In the genomic region with DNA sequence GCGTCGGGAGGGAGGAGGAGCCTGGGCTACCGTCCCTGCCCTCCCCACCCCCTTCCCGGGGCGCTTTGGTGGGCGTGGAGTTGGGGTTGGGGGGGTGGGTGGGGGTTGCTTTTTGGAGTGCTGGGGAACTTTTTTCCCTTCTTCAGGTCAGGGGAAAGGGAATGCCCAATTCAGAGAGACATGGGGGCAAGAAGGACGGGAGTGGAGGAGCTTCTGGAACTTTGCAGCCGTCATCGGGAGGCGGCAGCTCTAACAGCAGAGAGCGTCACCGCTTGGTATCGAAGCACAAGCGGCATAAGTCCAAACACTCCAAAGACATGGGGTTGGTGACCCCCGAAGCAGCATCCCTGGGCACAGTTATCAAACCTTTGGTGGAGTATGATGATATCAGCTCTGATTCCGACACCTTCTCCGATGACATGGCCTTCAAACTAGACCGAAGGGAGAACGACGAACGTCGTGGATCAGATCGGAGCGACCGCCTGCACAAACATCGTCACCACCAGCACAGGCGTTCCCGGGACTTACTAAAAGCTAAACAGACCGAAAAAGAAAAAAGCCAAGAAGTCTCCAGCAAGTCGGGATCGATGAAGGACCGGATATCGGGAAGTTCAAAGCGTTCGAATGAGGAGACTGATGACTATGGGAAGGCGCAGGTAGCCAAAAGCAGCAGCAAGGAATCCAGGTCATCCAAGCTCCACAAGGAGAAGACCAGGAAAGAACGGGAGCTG, we compare ENCODE assay signal across 1 cellular context.
TF ChIP-seq lines count a peak whose summit lies in the region.

No MANE protein-coding gene starts in this region.

TF ChIP-seq in HEK293, 187 proteins besides CTCF, POLR2A, EP300 and RAD21 (continued from another document):
- TF ChIP-seq, protein P1, sequence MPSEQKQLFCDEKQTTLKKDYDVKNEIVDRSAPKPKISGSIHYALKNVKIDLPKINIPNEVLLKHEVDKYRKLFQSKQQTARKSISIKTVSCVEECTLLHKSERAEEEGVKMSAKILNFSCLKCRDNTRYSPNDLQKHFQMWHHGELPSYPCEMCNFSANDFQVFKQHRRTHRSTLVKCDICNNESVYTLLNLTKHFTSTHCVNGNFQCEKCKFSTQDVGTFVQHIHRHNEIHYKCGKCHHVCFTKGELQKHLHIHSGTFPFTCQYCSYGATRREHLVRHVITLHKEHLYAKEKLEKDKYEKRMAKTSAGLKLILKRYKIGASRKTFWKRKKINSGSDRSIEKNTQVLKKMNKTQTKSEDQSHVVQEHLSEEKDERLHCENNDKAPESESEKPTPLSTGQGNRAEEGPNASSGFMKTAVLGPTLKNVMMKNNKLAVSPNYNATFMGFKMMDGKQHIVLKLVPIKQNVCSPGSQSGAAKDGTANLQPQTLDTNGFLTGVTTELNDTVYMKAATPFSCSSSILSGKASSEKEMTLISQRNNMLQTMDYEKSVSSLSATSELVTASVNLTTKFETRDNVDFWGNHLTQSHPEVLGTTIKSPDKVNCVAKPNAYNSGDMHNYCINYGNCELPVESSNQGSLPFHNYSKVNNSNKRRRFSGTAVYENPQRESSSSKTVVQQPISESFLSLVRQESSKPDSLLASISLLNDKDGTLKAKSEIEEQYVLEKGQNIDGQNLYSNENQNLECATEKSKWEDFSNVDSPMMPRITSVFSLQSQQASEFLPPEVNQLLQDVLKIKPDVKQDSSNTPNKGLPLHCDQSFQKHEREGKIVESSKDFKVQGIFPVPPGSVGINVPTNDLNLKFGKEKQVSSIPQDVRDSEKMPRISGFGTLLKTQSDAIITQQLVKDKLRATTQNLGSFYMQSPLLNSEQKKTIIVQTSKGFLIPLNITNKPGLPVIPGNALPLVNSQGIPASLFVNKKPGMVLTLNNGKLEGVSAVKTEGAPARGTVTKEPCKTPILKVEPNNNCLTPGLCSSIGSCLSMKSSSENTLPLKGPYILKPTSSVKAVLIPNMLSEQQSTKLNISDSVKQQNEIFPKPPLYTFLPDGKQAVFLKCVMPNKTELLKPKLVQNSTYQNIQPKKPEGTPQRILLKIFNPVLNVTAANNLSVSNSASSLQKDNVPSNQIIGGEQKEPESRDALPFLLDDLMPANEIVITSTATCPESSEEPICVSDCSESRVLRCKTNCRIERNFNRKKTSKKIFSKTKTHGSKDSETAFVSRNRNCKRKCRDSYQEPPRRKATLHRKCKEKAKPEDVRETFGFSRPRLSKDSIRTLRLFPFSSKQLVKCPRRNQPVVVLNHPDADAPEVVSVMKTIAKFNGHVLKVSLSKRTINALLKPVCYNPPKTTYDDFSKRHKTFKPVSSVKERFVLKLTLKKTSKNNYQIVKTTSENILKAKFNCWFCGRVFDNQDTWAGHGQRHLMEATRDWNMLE (tag by site-specific recombination; conservative IDR thresholded peaks at IDR 0.05; ENCODE audit: low read depth): no peak
- TF ChIP-seq ZSCAN16 (tag by site-specific recombination; IDR thresholded peaks at IDR 0.05): no peak
- TF ChIP-seq ZNF302 (tag by site-specific recombination; IDR thresholded peaks at IDR 0.05; ENCODE audit: low read depth): no peak
- TF ChIP-seq ZBTB21 (tag by site-specific recombination; IDR thresholded peaks at IDR 0.05): no peak
- TF ChIP-seq, protein P2, sequence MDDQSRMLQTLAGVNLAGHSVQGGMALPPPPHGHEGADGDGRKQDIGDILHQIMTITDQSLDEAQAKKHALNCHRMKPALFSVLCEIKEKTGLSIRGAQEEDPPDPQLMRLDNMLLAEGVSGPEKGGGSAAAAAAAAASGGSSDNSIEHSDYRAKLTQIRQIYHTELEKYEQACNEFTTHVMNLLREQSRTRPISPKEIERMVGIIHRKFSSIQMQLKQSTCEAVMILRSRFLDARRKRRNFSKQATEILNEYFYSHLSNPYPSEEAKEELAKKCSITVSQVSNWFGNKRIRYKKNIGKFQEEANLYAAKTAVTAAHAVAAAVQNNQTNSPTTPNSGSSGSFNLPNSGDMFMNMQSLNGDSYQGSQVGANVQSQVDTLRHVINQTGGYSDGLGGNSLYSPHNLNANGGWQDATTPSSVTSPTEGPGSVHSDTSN (CRISPR knock-in tag; IDR thresholded peaks at IDR 0.05): no peak
- no peak for TF ChIP-seq ZNF624 (tag by site-specific recombination; IDR thresholded peaks at IDR 0.05)
- no peak for TF ChIP-seq ZNF394 (tag by site-specific recombination; IDR thresholded peaks at IDR 0.05; ENCODE audit: borderline replicate concordance)
- peak; percentile 49; the same call in 1 of the 2 replicates for TF ChIP-seq IKZF3 (tag by site-specific recombination; IDR thresholded peaks at IDR 0.05)
- no peak for TF ChIP-seq SCRT1 (tag by site-specific recombination; IDR thresholded peaks at IDR 0.05; ENCODE audit: borderline replicate concordance)
- TF ChIP-seq ZNF776 (tag by site-specific recombination; IDR thresholded peaks at IDR 0.05; ENCODE audit: borderline replicate concordance): no peak
- TF ChIP-seq ZNF132 (tag by site-specific recombination; IDR thresholded peaks at IDR 0.05; ENCODE audit: borderline replicate concordance): no peak
- TF ChIP-seq, protein P3, sequence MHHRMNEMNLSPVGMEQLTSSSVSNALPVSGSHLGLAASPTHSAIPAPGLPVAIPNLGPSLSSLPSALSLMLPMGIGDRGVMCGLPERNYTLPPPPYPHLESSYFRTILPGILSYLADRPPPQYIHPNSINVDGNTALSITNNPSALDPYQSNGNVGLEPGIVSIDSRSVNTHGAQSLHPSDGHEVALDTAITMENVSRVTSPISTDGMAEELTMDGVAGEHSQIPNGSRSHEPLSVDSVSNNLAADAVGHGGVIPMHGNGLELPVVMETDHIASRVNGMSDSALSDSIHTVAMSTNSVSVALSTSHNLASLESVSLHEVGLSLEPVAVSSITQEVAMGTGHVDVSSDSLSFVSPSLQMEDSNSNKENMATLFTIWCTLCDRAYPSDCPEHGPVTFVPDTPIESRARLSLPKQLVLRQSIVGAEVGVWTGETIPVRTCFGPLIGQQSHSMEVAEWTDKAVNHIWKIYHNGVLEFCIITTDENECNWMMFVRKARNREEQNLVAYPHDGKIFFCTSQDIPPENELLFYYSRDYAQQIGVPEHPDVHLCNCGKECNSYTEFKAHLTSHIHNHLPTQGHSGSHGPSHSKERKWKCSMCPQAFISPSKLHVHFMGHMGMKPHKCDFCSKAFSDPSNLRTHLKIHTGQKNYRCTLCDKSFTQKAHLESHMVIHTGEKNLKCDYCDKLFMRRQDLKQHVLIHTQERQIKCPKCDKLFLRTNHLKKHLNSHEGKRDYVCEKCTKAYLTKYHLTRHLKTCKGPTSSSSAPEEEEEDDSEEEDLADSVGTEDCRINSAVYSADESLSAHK (tag by site-specific recombination; IDR thresholded peaks at IDR 0.05): no peak
- TF ChIP-seq ZBTB48 (tag by site-specific recombination; IDR thresholded peaks at IDR 0.05): no peak
- no peak for TF ChIP-seq ZNF521 (tag by site-specific recombination; IDR thresholded peaks at IDR 0.05)
- peak; percentile 54 for TF ChIP-seq ZNF335 (tag by site-specific recombination; conservative IDR thresholded peaks at IDR 0.05)
- no peak for TF ChIP-seq ZNF677 (tag by site-specific recombination; IDR thresholded peaks at IDR 0.05)
- TF ChIP-seq ZBTB17 (tag by site-specific recombination; IDR thresholded peaks at IDR 0.05): peak; percentile 95
- peak; percentile 10; the same call in 1 of the 2 replicates for TF ChIP-seq ZNF600 (tag by site-specific recombination; IDR thresholded peaks at IDR 0.05)
- no peak for TF ChIP-seq ZNF24 (tag by site-specific recombination; IDR thresholded peaks at IDR 0.05)
- TF ChIP-seq TCF7L2 (IDR thresholded peaks at IDR 0.05; ENCODE audit: borderline replicate concordance, low read depth, low read length): peak; percentile 49; the same call in 1 of the 2 replicates
- no peak for TF ChIP-seq ZNF560 (tag by site-specific recombination; IDR thresholded peaks at IDR 0.05; ENCODE audit: borderline replicate concordance)
- TF ChIP-seq ZNF114 (tag by site-specific recombination; IDR thresholded peaks at IDR 0.05): no peak
- TF ChIP-seq ZNF629 (tag by site-specific recombination; IDR thresholded peaks at IDR 0.05): no peak
- no peak for TF ChIP-seq ZNF211 (tag by site-specific recombination; IDR thresholded peaks at IDR 0.05; ENCODE audit: low read depth)
- TF ChIP-seq ZNF529 (tag by site-specific recombination; IDR thresholded peaks at IDR 0.05; ENCODE audit: insufficient replicate concordance): no peak
